ENCODE assay signal across 9 cellular contexts in genomic region chr6:6546318-6547110, GRCh38. TPM values are rescaled to one million over a fixed set of nuclear protein-coding genes. Genes with fewer than 3 reads are reported as not detected.
DNase-seq lines count a peak whose midpoint lies in the region; ATAC-seq and TF ChIP-seq lines count a peak whose summit lies in the region.
"Had no signal": no experiment of that assay in that cellular context is flagged by ENCODE, and none has a peak within 500 bp of the region (broad histone marks: within the 10 kb centered on the region; RNA-seq: fewer than 3 reads in every experiment).

No MANE protein-coding gene starts in this region.

- ATAC-seq in HG02763 (IDR thresholded peaks at IDR 0.05; ENCODE audit: unreplicated experiment) (peak; percentile 41), heart left ventricle (peak; percentile 47 to 80 (median 73))

- H3K4me1 ChIP-seq in heart left ventricle (peaks cover 2 to 23% (median 9%) of the 10 kb centered on the region in 12 donors), parathyroid adenoma (no peaks in the 10 kb centered on the region)

- H3K9me3 ChIP-seq in heart left ventricle (peaks cover 0 to 4% (median 0%) of the 10 kb centered on the region in 12 donors), parathyroid adenoma (ENCODE audit: control insufficient read depth, low read length) (no peaks in the 10 kb centered on the region)

- H3K36me3 ChIP-seq in heart left ventricle (no peaks in the 10 kb centered on the region), parathyroid adenoma (ENCODE audit: control insufficient read depth, insufficient read depth, low read length) (no peaks in the 10 kb centered on the region)

- no peaks in the 10 kb centered on the region for H3K4me1 Mint-ChIP-seq in activated naive CD4-positive, alpha-beta T cell treated with anti-CD3 and anti-CD28 coated beads, Interleukin-2, amount 50 U/mL, for 24 hours

- H3K79me2 ChIP-seq in parathyroid adenoma = no peaks in the 10 kb centered on the region

- H3K4me2 ChIP-seq in parathyroid adenoma (ENCODE audit: low read length) = peak overlapping the region; percentile 88

- WGBS in heart left ventricle, 4 donors = 0 to 1% (median 1%) methylated on average over 44 to 64 of the region's 64 CpGs

- peak overlapping the region; percentile 30 to 58 (median 52) for H3K4me3 ChIP-seq in heart left ventricle
- H3K4me3 ChIP-seq in parathyroid adenoma (ENCODE audit: low read depth, low read length) = peak overlapping the region; percentile 42

- H3K27me3 Mint-ChIP-seq in activated naive CD4-positive, alpha-beta T cell treated with anti-CD3 and anti-CD28 coated beads, Interleukin-2, amount 50 U/mL, for 24 hours = peaks cover 32% of the 10 kb centered on the region

- H3K27ac ChIP-seq in heart left ventricle (peak overlapping the region in 9 of 12 donors; percentile 17 to 61 (median 47)), parathyroid adenoma (no peak overlapping the region)
- H3K27ac ChIP-seq: 22Rv1 had no signal

- H3K4me3 Mint-ChIP-seq in activated naive CD4-positive, alpha-beta T cell treated with anti-CD3 and anti-CD28 coated beads, Interleukin-2, amount 50 U/mL, for 24 hours = peak overlapping the region; percentile 87

- no peak overlapping the region for H3K9ac ChIP-seq in parathyroid adenoma

- DNase-seq in DMS153 (lab: John Stamatoyannopoulos, UW) = peak; percentile 2
- no peak for DNase-seq in DMS153 treated with DMSO at 0.1 percent for 48 hours (lab: John Stamatoyannopoulos, UW; ENCODE audit: unreplicated experiment)
- DNase-seq in NCI-H524 treated with DMSO at 0.1 percent for 48 hours (lab: John Stamatoyannopoulos, UW) = peak; percentile 33
- DNase-seq in heart left ventricle = peak; percentile 42 to 77 (median 47)
- DNase-seq in DMS79 treated with DMSO at 0.1 percent for 48 hours (lab: John Stamatoyannopoulos, UW) = no peak

- H3K36me3 Mint-ChIP-seq in activated naive CD4-positive, alpha-beta T cell treated with anti-CD3 and anti-CD28 coated beads, Interleukin-2, amount 50 U/mL, for 24 hours = no peaks in the 10 kb centered on the region

- no peak for TF ChIP-seq POLR2A in heart left ventricle (IDR thresholded peaks at IDR 0.05)

- H3K27me3 ChIP-seq in heart left ventricle (peaks cover 0 to 19% (median 0%) of the 10 kb centered on the region in 9 donors), parathyroid adenoma (ENCODE audit: control insufficient read depth, insufficient read depth, low read length) (no peaks in the 10 kb centered on the region)

- H3K27ac Mint-ChIP-seq in activated naive CD4-positive, alpha-beta T cell treated with anti-CD3 and anti-CD28 coated beads, Interleukin-2, amount 50 U/mL, for 24 hours = no peak overlapping the region

- TF ChIP-seq CTCF in heart left ventricle (IDR thresholded peaks at IDR 0.05) (no peak), parathyroid adenoma (IDR thresholded peaks at IDR 0.05) (no peak)

- peak overlapping the region; percentile 68 for H2AFZ ChIP-seq in parathyroid adenoma

- no peaks in the 10 kb centered on the region for H3K9me3 Mint-ChIP-seq in activated naive CD4-positive, alpha-beta T cell treated with anti-CD3 and anti-CD28 coated beads, Interleukin-2, amount 50 U/mL, for 24 hours

- intact Hi-C loops in heart left ventricle (cut with DNase I) = loop anchor here (1.0 to 10.0 kb wide), 13 partner anchors 52 to 1404 kb away; partner anchors contain the start of gene F13A1 (in 1 of the 10)

RNA-seq across cellular contexts. Expression of gene LY86, which starts 42.0 kb away (rescaled TPM):
- 10 to 100 TPM in 1 of 9 donors, 1 to 10 TPM in 3, under 1 TPM in 5; 0.34 to 13.4 (median 0.75) TPM for total RNA-seq in heart left ventricle
- under 1 TPM; 0.23 to 1.00 TPM for polyA plus RNA-seq in heart left ventricle

Comparison
In these comparisons a context has a peak if more than half of its experiments do, and no peak if none do; other contexts are left out.
1. DNase-seq: peak in DMS153 (single experiment), NCI-H524 treated with DMSO at 0.1 percent for 48 hours (single experiment) and heart left ventricle (5 of 5); none in DMS153 treated with DMSO at 0.1 percent for 48 hours (single experiment) and DMS79 treated with DMSO at 0.1 percent for 48 hours (single experiment).